29 cellular contexts compared by ENCODE assay signal in the genomic region with DNA sequence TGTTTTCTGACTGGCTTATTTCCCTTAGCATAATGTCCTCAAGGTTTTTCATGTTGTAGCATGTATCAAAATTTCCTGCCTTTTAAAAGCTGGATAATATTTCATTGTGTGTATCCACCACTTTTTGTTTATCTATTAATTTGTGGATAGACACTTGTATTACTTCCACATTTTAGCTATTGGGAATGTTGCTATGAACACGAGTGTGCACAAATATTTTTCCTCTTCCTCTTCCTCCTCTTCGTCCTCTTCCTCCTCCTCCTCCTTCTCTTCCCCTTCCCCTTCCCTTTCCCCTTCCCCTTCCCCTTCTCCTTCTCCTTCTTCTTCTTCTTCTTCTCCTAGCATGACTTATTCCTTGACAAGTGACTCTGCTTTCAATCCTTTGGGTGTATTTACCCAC. TPM values are rescaled to one million over a fixed set of nuclear protein-coding genes. Genes with fewer than 3 reads are reported as not detected.
DNase-seq lines count a peak whose midpoint lies in the region; ATAC-seq, FAIRE-seq and TF ChIP-seq lines count a peak whose summit lies in the region.
"Had no signal": no experiment of that assay in that cellular context is flagged by ENCODE, and none has a peak within 500 bp of the region (broad histone marks: within the 10 kb centered on the region; RNA-seq: fewer than 3 reads in every experiment).

No MANE protein-coding gene starts in this region.

- no peak for TF ChIP-seq POLR2A in breast epithelium (IDR thresholded peaks at IDR 0.05)

- DNase-seq in bronchial epithelial cell (ENCODE audit: low read depth) (peak; percentile 15), foreskin keratinocyte (peak; percentile 1 to 17), breast epithelium (ENCODE audit: low spot score in 2 of 2) (no peak)
- no peak for DNase-seq in T-helper 2 cell treated with Interferon-gamma antibody and Interleukin-4, amounts not matched to agents 5 μg/mL and 100 μg/mL, for 36 hours (ENCODE audit: low spot score)
- DNase-seq: 8988T; ACHN; BE2C; C1 segment of cervical spinal cord; CD4-positive, alpha-beta memory T cell; CD4-positive, CD25-positive, alpha-beta regulatory T cell; CD8-positive, alpha-beta memory T cell; COR-L47; DMS 273 treated with DMSO at 0.1 percent for 48 hours; DMS153; DMS53; DMS79; DND-41; EL; GDM1 had no signal

- ATAC-seq in foreskin keratinocyte = no peak
- ATAC-seq: GM12878 had no signal

- H3K4me3 Mint-ChIP-seq in T-helper 2 cell treated with Interferon-gamma antibody and Interleukin-4, amounts not matched to agents 5 μg/mL and 100 μg/mL, for 36 hours = no peak overlapping the region
- H3K4me3 Mint-ChIP-seq: CD14-positive monocyte; CD4-positive, alpha-beta memory T cell; CD4-positive, CD25-positive, alpha-beta regulatory T cell; CD8-positive, alpha-beta memory T cell had no signal

- H3K36me3 ChIP-seq in HEK293 (ENCODE audit: control insufficient read depth in 2 of 2, insufficient read depth in 1 of 2, low read length in 2 of 2) = no peaks in the 10 kb centered on the region
- H3K36me3 ChIP-seq in bronchial epithelial cell (ENCODE audit: control insufficient read depth, insufficient read depth, low read length) = no peaks in the 10 kb centered on the region
- no peaks in the 10 kb centered on the region for H3K36me3 ChIP-seq in breast epithelium
- H3K36me3 ChIP-seq: BE2C, BLaER1 had no signal

- peaks cover 7% of the 10 kb centered on the region for H3K4me1 Mint-ChIP-seq in T-helper 2 cell treated with Interferon-gamma antibody and Interleukin-4, amounts not matched to agents 5 μg/mL and 100 μg/mL, for 36 hours (ENCODE audit: low read depth)
- H3K4me1 Mint-ChIP-seq: CD4-positive, CD25-positive, alpha-beta regulatory T cell had no signal

- H3K9me3 ChIP-seq in HEK293 (ENCODE audit: control insufficient read depth, insufficient read depth, low read depth, low read length) (no peaks in the 10 kb centered on the region), breast epithelium (no peaks in the 10 kb centered on the region)
- H3K9me3 ChIP-seq: BE2C had no signal

- H3K27ac ChIP-seq in HEK293 (ENCODE audit: extremely low read depth, low read depth, low read length) = no peak overlapping the region
- H3K27ac ChIP-seq in foreskin keratinocyte = no peak overlapping the region
- H3K27ac ChIP-seq in breast epithelium = no peak overlapping the region
- H3K27ac ChIP-seq: BLaER1 had no signal

- peaks cover 8% of the 10 kb centered on the region for H3K27me3 Mint-ChIP-seq in T-helper 2 cell treated with Interferon-gamma antibody and Interleukin-4, amounts not matched to agents 5 μg/mL and 100 μg/mL, for 36 hours (ENCODE audit: low read depth)

- no peak overlapping the region for H3K27ac Mint-ChIP-seq in T-helper 2 cell treated with Interferon-gamma antibody and Interleukin-4, amounts not matched to agents 5 μg/mL and 100 μg/mL, for 36 hours
- H3K27ac Mint-ChIP-seq: CD14-positive monocyte; CD4-positive, alpha-beta memory T cell; CD4-positive, CD25-positive, alpha-beta regulatory T cell; CD8-positive, alpha-beta memory T cell had no signal

- POLR2A ChIA-PET in HEK293 (lab: Yijun Ruan, JAX) = no interaction called here

- peaks cover 1% of the 10 kb centered on the region for H3K27me3 ChIP-seq in bronchial epithelial cell (ENCODE audit: control insufficient read depth, insufficient read depth, low read length)
- H3K27me3 ChIP-seq in foreskin keratinocyte = peaks cover 16% of the 10 kb centered on the region
- H3K27me3 ChIP-seq in breast epithelium = no peaks in the 10 kb centered on the region
- H3K27me3 ChIP-seq: BE2C, BLaER1 had no signal

- no peak for FAIRE-seq in bronchial epithelial cell (lab: Jason Lieb, UNC)
- FAIRE-seq: A204.1, GM12878, GM12892, GM18507 had no signal

- H3K4me1 ChIP-seq in HEK293 (ENCODE audit: control insufficient read depth, insufficient read depth, low read length) (no peaks in the 10 kb centered on the region), foreskin keratinocyte (no peaks in the 10 kb centered on the region), breast epithelium (no peaks in the 10 kb centered on the region)
- H3K4me1 ChIP-seq: BE2C, BLaER1 had no signal

- H3K9me3 Mint-ChIP-seq in T-helper 2 cell treated with Interferon-gamma antibody and Interleukin-4, amounts not matched to agents 5 μg/mL and 100 μg/mL, for 36 hours = no peaks in the 10 kb centered on the region
- H3K9me3 Mint-ChIP-seq: CD4-positive, alpha-beta memory T cell had no signal

- no peaks in the 10 kb centered on the region for H3K36me3 Mint-ChIP-seq in T-helper 2 cell treated with Interferon-gamma antibody and Interleukin-4, amounts not matched to agents 5 μg/mL and 100 μg/mL, for 36 hours (ENCODE audit: low read depth)
- H3K36me3 Mint-ChIP-seq: CD14-positive monocyte; CD4-positive, alpha-beta memory T cell; CD4-positive, CD25-positive, alpha-beta regulatory T cell; CD8-positive, alpha-beta memory T cell had no signal

- no peak for TF ChIP-seq CTCF in HEK293 (tag by site-specific recombination; IDR thresholded peaks at IDR 0.05)
- TF ChIP-seq CTCF in bronchial epithelial cell (IDR thresholded peaks at IDR 0.05; ENCODE audit: insufficient read depth, low read length, severe bottlenecking) = no peak
- no peak for TF ChIP-seq CTCF in foreskin keratinocyte (conservative IDR thresholded peaks at IDR 0.05)
- no peak for TF ChIP-seq CTCF in breast epithelium (IDR thresholded peaks at IDR 0.05)

- H3K4me3 ChIP-seq in HEK293 (ENCODE audit: low read depth, low read length) = no peak overlapping the region
- no peak overlapping the region for H3K4me3 ChIP-seq in bronchial epithelial cell (ENCODE audit: low read depth, low read length)
- H3K4me3 ChIP-seq in breast epithelium = no peak overlapping the region
- H3K4me3 ChIP-seq: BLaER1, GM12878 had no signal

- CTCF ChIA-PET in HEK293 (lab: Yijun Ruan, JAX) = interaction anchor here (1.1 kb wide), 1 partner anchor 18 kb away, joined by 3 read pairs; no protein-coding TSS in a partner anchor

- intact Hi-C loops in breast epithelium (cut with DNase I; ENCODE audit: low total_unique reads) = no loop called here

TF ChIP-seq in HEK293, 187 proteins besides CTCF, POLR2A, EP300 and RAD21:
- TF ChIP-seq, protein P1, sequence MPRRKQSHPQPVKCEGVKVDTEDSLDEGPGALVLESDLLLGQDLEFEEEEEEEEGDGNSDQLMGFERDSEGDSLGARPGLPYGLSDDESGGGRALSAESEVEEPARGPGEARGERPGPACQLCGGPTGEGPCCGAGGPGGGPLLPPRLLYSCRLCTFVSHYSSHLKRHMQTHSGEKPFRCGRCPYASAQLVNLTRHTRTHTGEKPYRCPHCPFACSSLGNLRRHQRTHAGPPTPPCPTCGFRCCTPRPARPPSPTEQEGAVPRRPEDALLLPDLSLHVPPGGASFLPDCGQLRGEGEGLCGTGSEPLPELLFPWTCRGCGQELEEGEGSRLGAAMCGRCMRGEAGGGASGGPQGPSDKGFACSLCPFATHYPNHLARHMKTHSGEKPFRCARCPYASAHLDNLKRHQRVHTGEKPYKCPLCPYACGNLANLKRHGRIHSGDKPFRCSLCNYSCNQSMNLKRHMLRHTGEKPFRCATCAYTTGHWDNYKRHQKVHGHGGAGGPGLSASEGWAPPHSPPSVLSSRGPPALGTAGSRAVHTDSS (tag by site-specific recombination; IDR thresholded peaks at IDR 0.05) = peak; percentile 72
- TF ChIP-seq, protein P2, sequence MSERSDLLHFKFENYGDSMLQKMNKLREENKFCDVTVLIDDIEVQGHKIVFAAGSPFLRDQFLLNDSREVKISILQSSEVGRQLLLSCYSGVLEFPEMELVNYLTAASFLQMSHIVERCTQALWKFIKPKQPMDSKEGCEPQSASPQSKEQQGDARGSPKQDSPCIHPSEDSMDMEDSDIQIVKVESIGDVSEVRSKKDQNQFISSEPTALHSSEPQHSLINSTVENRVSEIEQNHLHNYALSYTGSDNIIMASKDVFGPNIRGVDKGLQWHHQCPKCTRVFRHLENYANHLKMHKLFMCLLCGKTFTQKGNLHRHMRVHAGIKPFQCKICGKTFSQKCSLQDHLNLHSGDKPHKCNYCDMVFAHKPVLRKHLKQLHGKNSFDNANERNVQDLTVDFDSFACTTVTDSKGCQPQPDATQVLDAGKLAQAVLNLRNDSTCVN (tag by site-specific recombination; optimal IDR thresholded peaks at IDR 0.05) = no peak
TF ChIP-seq in HEK293: peak in this region for 1.

RNA-seq across cellular contexts. Expression of a gene that starts 51.2 kb away (rescaled TPM):
- total RNA-seq in bronchial epithelial cell (not detected in 2 replicates), foreskin keratinocyte (not detected in 2 replicates), breast epithelium (1 to 10 TPM; 2.7 to 4.3 (median 2.9) TPM)
- polyA plus RNA-seq in foreskin keratinocyte = not detected in 2 replicates
- total RNA-seq: CD4-positive, CD25-positive, alpha-beta regulatory T cell; Daoy; G401 had no signal
- polyA plus RNA-seq: AG04450; CD4-positive, alpha-beta memory T cell; CD4-positive, CD25-positive, alpha-beta regulatory T cell; CD8-positive, alpha-beta memory T cell had no signal

Comparison
In these comparisons a context has a peak if more than half of its experiments do, and no peak if none do; other contexts are left out.
1. DNase-seq: peak in bronchial epithelial cell (single experiment) and foreskin keratinocyte (2 of 2); none in breast epithelium (0 of 2) and T-helper 2 cell treated with Interferon-gamma antibody and Interleukin-4, amounts not matched to agents 5 μg/mL and 100 μg/mL, for 36 hours (single experiment).